28 cellular contexts compared by ENCODE assay signal in genomic region chr2:237490805-237491194, GRCh38. TPM values are rescaled to one million over a fixed set of nuclear protein-coding genes. Genes with fewer than 3 reads are reported as not detected.
DNase-seq lines count a peak whose midpoint lies in the region; FAIRE-seq and TF ChIP-seq lines count a peak whose summit lies in the region.
"Had no signal": no experiment of that assay in that cellular context is flagged by ENCODE, and none has a peak within 500 bp of the region (broad histone marks: within the 10 kb centered on the region; RNA-seq: fewer than 3 reads in every experiment).

No MANE protein-coding gene starts in this region.

- peak overlapping the region; percentile 99 for H3K27ac Mint-ChIP-seq in Calu3 (ENCODE audit: unreplicated experiment)
- H3K27ac Mint-ChIP-seq: activated CD4-positive, alpha-beta T cell treated with anti-CD3 and anti-CD28 coated beads, Interleukin-2, amount 10 ng/mL, durations not matched to agents 24 days and 14 days; activated naive CD4-positive, alpha-beta T cell treated with anti-CD3 and anti-CD28 coated beads, Interleukin-2, amount 50 U/mL, for 72 hours; natural killer cell; stimulated activated memory B cell treated with anti-CD40 and anti-IgM and Interleukin-4, amounts not matched to agents 10 μg/mL and 1 μg/mL and 100 μg/mL, for 72 hours had no signal

- BruUV-seq in Calu3 (replicated peaks; lab: Mats Ljungman, UMichigan) (no TSS peak), PC-9 (replicated peaks; lab: Mats Ljungman, UMichigan) (no TSS peak)

- peaks cover 34% of the 10 kb centered on the region for H3K4me1 Mint-ChIP-seq in Calu3 (ENCODE audit: low read depth, unreplicated experiment)
- H3K4me1 Mint-ChIP-seq: activated CD4-positive, alpha-beta T cell treated with anti-CD3 and anti-CD28 coated beads, Interleukin-2, amount 10 ng/mL, durations not matched to agents 24 days and 14 days; natural killer cell; stimulated activated memory B cell treated with anti-CD40 and anti-IgM and Interleukin-4, amounts not matched to agents 10 μg/mL and 1 μg/mL and 100 μg/mL, for 72 hours had no signal

- POLR2A ChIA-PET in PC-9 (lab: Charles Lee; ENCODE audit: unreplicated experiment) = interaction anchor here (0.7 kb wide), 1 partner anchor 18 kb away, joined by 11 read pairs; no protein-coding TSS in a partner anchor

- H3K4me3 ChIP-seq in PC-9 (peak overlapping the region; percentile 47), iPS-18a (ENCODE audit: low read length) (peak overlapping the region; percentile 2), suprapubic skin (no peak overlapping the region), GM23248 (no peak overlapping the region), esophagus muscularis mucosa (no peak overlapping the region)

- H3K9me2 ChIP-seq in PC-9 (ENCODE audit: insufficient read depth) = no peaks in the 10 kb centered on the region
- no peaks in the 10 kb centered on the region for H3K9me2 ChIP-seq in GM23248 (ENCODE audit: insufficient read depth)

- TF ChIP-seq EP300 in suprapubic skin (IDR thresholded peaks at IDR 0.05) (no peak), esophagus muscularis mucosa (IDR thresholded peaks at IDR 0.05) (no peak)

- no peaks in the 10 kb centered on the region for H3K27me3 Mint-ChIP-seq in Calu3 (ENCODE audit: unreplicated experiment)

- peaks cover 94% of the 10 kb centered on the region for H3K79me2 ChIP-seq in PC-9 (ENCODE audit: low read depth)
- peaks cover 20% of the 10 kb centered on the region for H3K79me2 ChIP-seq in GM23248 (ENCODE audit: insufficient read depth)

- peaks cover 52% of the 10 kb centered on the region for H3K36me3 Mint-ChIP-seq in Calu3 (ENCODE audit: insufficient read depth, unreplicated experiment)
- H3K36me3 Mint-ChIP-seq: natural killer cell; stimulated activated memory B cell treated with anti-CD40 and anti-IgM and Interleukin-4, amounts not matched to agents 10 μg/mL and 1 μg/mL and 100 μg/mL, for 72 hours had no signal

- H3F3A ChIP-seq in PC-9 (ENCODE audit: insufficient read depth, low read depth) (peaks cover 50% of the 10 kb centered on the region), GM23248 (ENCODE audit: insufficient read depth) (peaks cover 4% of the 10 kb centered on the region; the same call in 1 of the 2 replicates)

- DNase-seq in Calu3 = no peak
- no peak for DNase-seq in PC-9
- no peak for DNase-seq in suprapubic skin (ENCODE audit: low spot score in 2 of 2)
- DNase-seq in GM23248 = no peak
- DNase-seq in esophagus muscularis mucosa (ENCODE audit: extremely low spot score) = no peak
- no peak for DNase-seq in RCC 7860 (ENCODE audit: low spot score)
- no peak for DNase-seq in stimulated activated CD4-positive, alpha-beta T cell treated with anti-CD3 and anti-CD28 coated beads, Interleukin-4, amount 100 ng/mL, for 24 hours
- DNase-seq: activated CD4-positive, alpha-beta T cell treated with anti-CD3 and anti-CD28 coated beads, Interleukin-2, amount 10 ng/mL, durations not matched to agents 24 days and 14 days; activated effector memory CD4-positive, alpha-beta T cell treated with Interleukin-2 at 50 U/mL for 16 hours; amygdala; C1 segment of cervical spinal cord; effector CD8-positive, alpha-beta T cell; natural killer cell; NCI-H446; NCI-H774; occipital lobe; RPMI8226; stimulated activated CD4-positive, alpha-beta T cell treated with anti-CD3 and anti-CD28 coated beads, Interleukin-15, amount 100 ng/mL, for 24 hours; T1000 had no signal

- H3K27ac ChIP-seq in PC-9 (peak overlapping the region; percentile 99), iPS-18a (ENCODE audit: low read length) (peak overlapping the region; percentile 79), suprapubic skin (peak overlapping the region; percentile 78), GM23248 (no peak overlapping the region), esophagus muscularis mucosa (replicated peaks in 1 of 4) (no peak overlapping the region)

- TF ChIP-seq POLR2A in suprapubic skin (IDR thresholded peaks at IDR 0.05) (no peak), esophagus muscularis mucosa (IDR thresholded peaks at IDR 0.05; ENCODE audit: low read depth) (no peak)

- no peaks in the 10 kb centered on the region for H3K9me3 Mint-ChIP-seq in Calu3 (ENCODE audit: low read depth, unreplicated experiment)
- H3K9me3 Mint-ChIP-seq: natural killer cell had no signal

- H3K9me3 ChIP-seq in PC-9 (ENCODE audit: insufficient read depth, low read depth) (peaks cover 16% of the 10 kb centered on the region), iPS-18a (ENCODE audit: control insufficient read depth, low read depth, low read length) (peaks cover 9% of the 10 kb centered on the region), suprapubic skin (peaks cover 10% of the 10 kb centered on the region), GM23248 (ENCODE audit: low read depth) (no peaks in the 10 kb centered on the region), esophagus muscularis mucosa (peaks cover 0 to 29% (median 18%) of the 10 kb centered on the region in 4 donors)

- H2AFZ ChIP-seq in PC-9 (no peak overlapping the region), GM23248 (no peak overlapping the region)

- TF ChIP-seq CTCF in Calu3 (IDR thresholded peaks at IDR 0.05; ENCODE audit: unreplicated experiment) (no peak), PC-9 (conservative IDR thresholded peaks at IDR 0.05) (no peak), suprapubic skin (IDR thresholded peaks at IDR 0.05) (no peak), esophagus muscularis mucosa (IDR thresholded peaks at IDR 0.05) (no peak)

- in situ Hi-C loops in GM23248 (cut with MboI) = no loop called here

- WGBS in suprapubic skin = 82% methylated on average over 6 of the region's 6 CpGs
- 84 to 88% methylated on average over 6 of the region's 6 CpGs for WGBS in GM23248 (ENCODE audit: low coverage in 1 of 2, low lambda C conversion rate in 2 of 2, missing lambda C conversion rate in 2 of 2), 2 experiments
- 79% methylated on average over 6 of the region's 6 CpGs for WGBS in esophagus muscularis mucosa

- intact Hi-C loops in Calu3 (cut with micrococcal nuclease; ENCODE audit: unreplicated experiment) (no loop called here), PC-9 (cut with micrococcal nuclease; ENCODE audit: unreplicated experiment) (loop anchor here (1.0 kb wide), 2 partner anchors 11 to 15 kb away; no protein-coding TSS in a partner anchor), esophagus muscularis mucosa (cut with DNase I) (no loop called here)

- CTCF ChIA-PET in Calu3 (lab: Charles Lee) = interaction anchor here (0.6 to 0.9 kb wide), 2 partner anchors 8 to 10 kb away, joined by 3 read pairs; no protein-coding TSS in a partner anchor
- CTCF ChIA-PET in PC-9 (lab: Charles Lee) = interaction anchor here (0.6 to 0.8 kb wide), 2 partner anchors 15 to 25 kb away, joined by 3 read pairs; no protein-coding TSS in a partner anchor

- H3K4me3 Mint-ChIP-seq in Calu3 (ENCODE audit: low read depth, unreplicated experiment) = no peak overlapping the region
- H3K4me3 Mint-ChIP-seq: activated CD4-positive, alpha-beta T cell treated with anti-CD3 and anti-CD28 coated beads, Interleukin-2, amount 10 ng/mL, durations not matched to agents 24 days and 14 days; natural killer cell; stimulated activated memory B cell treated with anti-CD40 and anti-IgM and Interleukin-4, amounts not matched to agents 10 μg/mL and 1 μg/mL and 100 μg/mL, for 72 hours had no signal

- no peak for FAIRE-seq in RCC 7860 (lab: Jason Lieb, UNC)
- FAIRE-seq: bronchial epithelial cell, colon, GM12892 had no signal

- peak overlapping the region; percentile 99 for H3K4me2 ChIP-seq in PC-9
- H3K4me2 ChIP-seq in GM23248 (ENCODE audit: unreplicated experiment) = no peak overlapping the region

- H3K27me3 ChIP-seq in PC-9 (ENCODE audit: insufficient read depth, low read depth) (no peaks in the 10 kb centered on the region), iPS-18a (ENCODE audit: control insufficient read depth, insufficient read depth, low read length) (peaks cover 37% of the 10 kb centered on the region), suprapubic skin (peaks cover 22% of the 10 kb centered on the region), GM23248 (replicated peaks; ENCODE audit: insufficient read depth) (no peaks in the 10 kb centered on the region), esophagus muscularis mucosa (peaks cover 0 to 39% (median 7%) of the 10 kb centered on the region in 4 donors)

- H3K9ac ChIP-seq in iPS-18a (ENCODE audit: low read length) (peak overlapping the region; percentile 26), GM23248 (no peak overlapping the region)

- H4K20me1 ChIP-seq in PC-9 (ENCODE audit: insufficient read depth) (no peaks in the 10 kb centered on the region), GM23248 (ENCODE audit: insufficient read depth) (no peaks in the 10 kb centered on the region)

- peaks cover 50% of the 10 kb centered on the region for H3K36me3 ChIP-seq in PC-9 (ENCODE audit: low read depth)
- H3K36me3 ChIP-seq in iPS-18a (ENCODE audit: control insufficient read depth, low read depth, low read length) = no peaks in the 10 kb centered on the region
- no peaks in the 10 kb centered on the region for H3K36me3 ChIP-seq in suprapubic skin
- no peaks in the 10 kb centered on the region for H3K36me3 ChIP-seq in GM23248 (ENCODE audit: low read depth)
- peaks cover 0 to 4% (median 0%) of the 10 kb centered on the region in 4 donors for H3K36me3 ChIP-seq in esophagus muscularis mucosa

- H3K4me1 ChIP-seq in PC-9 (replicated peaks; ENCODE audit: insufficient read depth) = peaks cover 60% of the 10 kb centered on the region
- peaks cover 21% of the 10 kb centered on the region for H3K4me1 ChIP-seq in iPS-18a (ENCODE audit: control insufficient read depth, low read depth, low read length)
- peaks cover 43% of the 10 kb centered on the region for H3K4me1 ChIP-seq in suprapubic skin
- peaks cover 11% of the 10 kb centered on the region for H3K4me1 ChIP-seq in GM23248 (ENCODE audit: insufficient read depth)
- H3K4me1 ChIP-seq in esophagus muscularis mucosa = peaks cover 16 to 19% (median 18%) of the 10 kb centered on the region in 4 donors
- H3K4me1 ChIP-seq: Caco-2 had no signal

RNA-seq across cellular contexts. Expression of gene MLPH, which starts 3.7 kb away (rescaled TPM):
- total RNA-seq in Calu3 (2022) = 39.8 and 47.2 TPM in 2 replicates
- total RNA-seq in PC-9 (2021) = 237 and 283 TPM in 2 replicates
- 10 to 100 TPM in 3 of 4 donors, 1 to 10 TPM in 1; 8.8 to 41.1 (median 24.4) TPM for total RNA-seq in suprapubic skin
- total RNA-seq in GM23248 (2014; rRNA removed; shearing (Covaris generic)) = 4.7 and 8.1 TPM in 2 replicates
- 10.8 and 14.9 TPM in 2 replicates for polyA plus RNA-seq in GM23248 (2016; fragmentation: Nextera tagmentation; extraction: Ambion mirVana)
- 1 to 10 TPM; 5.3 to 8.7 (median 7.8) TPM for total RNA-seq in esophagus muscularis mucosa
- total RNA-seq: activated CD4-positive, alpha-beta T cell treated with anti-CD3 and anti-CD28 coated beads, Interleukin-2, amount 10 ng/mL, durations not matched to agents 24 days and 14 days; activated CD8-positive, alpha-beta memory T cell treated with anti-CD3 and anti-CD28 coated beads for 36 hours; activated naive CD4-positive, alpha-beta T cell treated with anti-CD3 and anti-CD28 coated beads, Interleukin-2, amount 50 U/mL, for 72 hours; Caco-2; mononuclear cell; natural killer cell had no signal

Comparison
In these comparisons a context has a peak if more than half of its experiments do, and no peak if none do; other contexts are left out.
1. H3K27ac ChIP-seq: peak in PC-9 (single experiment), iPS-18a (single experiment) and suprapubic skin (single experiment); none in GM23248 (single experiment) and esophagus muscularis mucosa (0 of 4).
2. H3K4me3 ChIP-seq: peak in PC-9 (single experiment) and iPS-18a (single experiment); none in suprapubic skin (single experiment), GM23248 (single experiment) and esophagus muscularis mucosa (0 of 4).